ENCODE assay signal across 8 cellular contexts in genomic region chr1:244864253-244865027, GRCh38. TPM values are rescaled to one million over a fixed set of nuclear protein-coding genes. Genes with fewer than 3 reads are reported as not detected.
DNase-seq lines count a peak whose midpoint lies in the region; ATAC-seq and TF ChIP-seq lines count a peak whose summit lies in the region.

Gene HNRNPU, minus strand, starts transcription at chr1:244864543. Its CDS starts 236 bp downstream, at chr1:244864307.

- H3K36me3 ChIP-seq in heart right ventricle (peaks cover 0 to 31% (median 20%) of the 10 kb centered on the region in 9 donors), upper lobe of right lung (peaks cover 24% of the 10 kb centered on the region)

- peak within 1 kb of the TSS; percentile 87 to 100 (median 93) for H3K4me3 ChIP-seq in heart right ventricle
- peak within 1 kb of the TSS; percentile 97 for H3K4me3 ChIP-seq in upper lobe of right lung

- in situ Hi-C loops in GM13976 (cut with MboI; ENCODE audit: low sequenced_read_pairs, unreplicated experiment), result no loop called here

- WGBS in heart right ventricle, 2 donors, result 0 to 1% methylated on average over 71 of the region's 71 CpGs

- no peaks in the 10 kb centered on the region for H3K27me3 ChIP-seq in heart right ventricle
- H3K27me3 ChIP-seq in upper lobe of right lung, result no peaks in the 10 kb centered on the region

- H3K9me3 ChIP-seq in heart right ventricle, result no peaks in the 10 kb centered on the region
- no peaks in the 10 kb centered on the region for H3K9me3 ChIP-seq in upper lobe of right lung

- H3K4me1 ChIP-seq in heart right ventricle, result peaks cover 15 to 50% (median 41%) of the 10 kb centered on the region in 9 donors
- peaks cover 31% of the 10 kb centered on the region for H3K4me1 ChIP-seq in upper lobe of right lung

- peak within 1 kb of the TSS; percentile 99 to 100 (median 100) for H3K27ac ChIP-seq in heart right ventricle
- H3K27ac ChIP-seq in upper lobe of right lung, result peak within 1 kb of the TSS; percentile 100

- intact Hi-C loops in T-helper 1 cell treated with Interleukin-12 subunit alpha and Interleukin-12 subunit beta and Interleukin-4 antibody, amounts not matched to agents 30 ng/mL and 1 ng/mL, for 36 hours (cut with micrococcal nuclease), result loop anchor here (1.0 to 10.0 kb wide), 11 partner anchors 29 to 1609 kb away; partner anchors contain the start of genes CATSPERE, CEP170 and COX20
- intact Hi-C loops in heart right ventricle (cut with DNase I) (loop anchor here (1.0 to 10.0 kb wide), 13 partner anchors 30 to 412 kb away; partner anchors contain the start of genes ADSS2 (in 1 of the 10), COX20 (in 1 of the 10) and DESI2 (in 1 of the 10)), posterior vena cava (cut with DNase I) (loop anchor here (10.0 kb wide), 1 partner anchor 100 kb away; a partner anchor contains a TSS), upper lobe of right lung (cut with DNase I) (no loop called here)

- DNase-seq in GM13976 (ENCODE audit: low spot score) (peak; percentile 94), NCI-H146 treated with DMSO at 0.1 percent for 48 hours (lab: John Stamatoyannopoulos, UW; ENCODE audit: unreplicated experiment) (peak; percentile 96), amniotic epithelial cell (ENCODE audit: low read depth) (peak; percentile 93), heart right ventricle (peak; percentile 96 to 97), posterior vena cava (ENCODE audit: low spot score) (peak; percentile 99), upper lobe of right lung (peak; percentile 98)

- peak; percentile 3 for TF ChIP-seq CTCF in GM13976 (IDR thresholded peaks at IDR 0.05; ENCODE audit: borderline replicate concordance, control extremely low read depth, extremely low read depth, insufficient read depth, missing control alignments)
- TF ChIP-seq CTCF in heart right ventricle (IDR thresholded peaks at IDR 0.05), result peak in 8 of 9 donors; percentile 7 to 53 (median 24)
- TF ChIP-seq CTCF in upper lobe of right lung (IDR thresholded peaks at IDR 0.05), result peak; percentile 33

- ATAC-seq in HG02870 (IDR thresholded peaks at IDR 0.05; ENCODE audit: unreplicated experiment), result peak; percentile 60
- ATAC-seq in heart right ventricle, result peak; percentile 91 to 96 (median 94)
- peak; percentile 93 for ATAC-seq in upper lobe of right lung

RNA-seq across cellular contexts. Expression of gene HNRNPU, which starts in this region (rescaled TPM):
- total RNA-seq in T-helper 1 cell treated with Interleukin-12 subunit alpha and Interleukin-12 subunit beta and Interleukin-4 antibody, amounts not matched to agents 30 ng/mL and 1 ng/mL, for 36 hours, result 412 and 418 TPM in 2 replicates
- total RNA-seq in heart right ventricle (100 to 1,000 TPM; 158 to 200 (median 175) TPM), posterior vena cava (100 to 1,000 TPM; 186 to 214 TPM), upper lobe of right lung (273 TPM)
- 100 to 1,000 TPM in 1 of 2 donors, 10 to 100 TPM in 1; 91.0 to 107 TPM for polyA plus RNA-seq in heart right ventricle

Comparison
In these comparisons a context has a peak if more than half of its experiments do, and no peak if none do; other contexts are left out.
1. Peak in every context shown above with its lines: DNase-seq, ATAC-seq, H3K4me3 ChIP-seq and H3K27ac ChIP-seq.